ENCODE assay signal across 1 cellular context in the genomic region with DNA sequence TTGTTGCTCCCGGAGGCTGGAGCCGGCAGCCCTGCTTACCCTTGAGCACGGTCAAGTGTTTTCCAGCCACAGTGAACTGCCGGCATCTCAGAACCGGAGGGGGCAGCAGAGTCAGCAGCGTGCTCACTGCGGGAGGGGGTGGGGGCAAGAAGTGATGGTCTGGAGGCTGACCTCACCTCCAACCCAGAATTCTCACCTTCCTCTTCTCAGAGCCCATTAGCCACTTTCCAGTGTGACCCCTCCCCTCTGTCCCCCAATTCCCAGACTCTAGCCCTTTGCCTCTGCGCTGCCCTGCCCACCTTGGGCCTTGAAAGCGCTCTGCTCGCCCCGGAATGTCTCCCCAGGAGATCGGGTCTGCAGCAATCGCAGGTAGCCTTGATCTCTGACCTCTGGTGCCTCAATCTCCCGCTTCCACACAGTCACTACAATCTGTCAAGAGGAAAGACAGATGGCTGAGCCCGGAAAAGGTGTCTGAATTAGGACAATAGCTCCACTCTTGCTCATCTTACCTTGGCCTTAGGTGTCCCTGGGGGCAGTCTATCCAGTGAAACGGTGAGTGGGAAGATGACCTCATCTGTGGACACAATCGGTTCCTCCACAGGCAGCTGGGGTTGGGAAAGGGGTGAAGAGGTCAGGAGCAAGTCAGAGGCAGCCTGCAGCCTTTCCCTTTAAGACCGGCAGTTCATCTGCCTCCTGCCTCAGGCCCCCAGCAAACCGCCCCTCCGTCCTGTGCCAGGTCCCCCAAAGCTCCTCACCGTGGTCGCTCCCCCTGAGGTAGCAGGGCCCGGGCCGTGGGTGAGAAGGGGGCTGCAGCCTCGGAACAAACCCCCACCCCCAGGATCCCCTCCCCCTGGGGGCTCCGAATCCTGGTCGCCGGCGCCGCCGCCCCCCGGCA.
TF ChIP-seq lines count a peak whose summit lies in the region.

No MANE protein-coding gene starts in this region.

TF ChIP-seq in HepG2, 621 proteins besides CTCF, POLR2A, EP300 and RAD21 (continued from another document and continues in another):
- no peak for TF ChIP-seq ZBTB33 (CRISPR knock-in tag; IDR thresholded peaks at IDR 0.05)
- TF ChIP-seq, protein P1, sequence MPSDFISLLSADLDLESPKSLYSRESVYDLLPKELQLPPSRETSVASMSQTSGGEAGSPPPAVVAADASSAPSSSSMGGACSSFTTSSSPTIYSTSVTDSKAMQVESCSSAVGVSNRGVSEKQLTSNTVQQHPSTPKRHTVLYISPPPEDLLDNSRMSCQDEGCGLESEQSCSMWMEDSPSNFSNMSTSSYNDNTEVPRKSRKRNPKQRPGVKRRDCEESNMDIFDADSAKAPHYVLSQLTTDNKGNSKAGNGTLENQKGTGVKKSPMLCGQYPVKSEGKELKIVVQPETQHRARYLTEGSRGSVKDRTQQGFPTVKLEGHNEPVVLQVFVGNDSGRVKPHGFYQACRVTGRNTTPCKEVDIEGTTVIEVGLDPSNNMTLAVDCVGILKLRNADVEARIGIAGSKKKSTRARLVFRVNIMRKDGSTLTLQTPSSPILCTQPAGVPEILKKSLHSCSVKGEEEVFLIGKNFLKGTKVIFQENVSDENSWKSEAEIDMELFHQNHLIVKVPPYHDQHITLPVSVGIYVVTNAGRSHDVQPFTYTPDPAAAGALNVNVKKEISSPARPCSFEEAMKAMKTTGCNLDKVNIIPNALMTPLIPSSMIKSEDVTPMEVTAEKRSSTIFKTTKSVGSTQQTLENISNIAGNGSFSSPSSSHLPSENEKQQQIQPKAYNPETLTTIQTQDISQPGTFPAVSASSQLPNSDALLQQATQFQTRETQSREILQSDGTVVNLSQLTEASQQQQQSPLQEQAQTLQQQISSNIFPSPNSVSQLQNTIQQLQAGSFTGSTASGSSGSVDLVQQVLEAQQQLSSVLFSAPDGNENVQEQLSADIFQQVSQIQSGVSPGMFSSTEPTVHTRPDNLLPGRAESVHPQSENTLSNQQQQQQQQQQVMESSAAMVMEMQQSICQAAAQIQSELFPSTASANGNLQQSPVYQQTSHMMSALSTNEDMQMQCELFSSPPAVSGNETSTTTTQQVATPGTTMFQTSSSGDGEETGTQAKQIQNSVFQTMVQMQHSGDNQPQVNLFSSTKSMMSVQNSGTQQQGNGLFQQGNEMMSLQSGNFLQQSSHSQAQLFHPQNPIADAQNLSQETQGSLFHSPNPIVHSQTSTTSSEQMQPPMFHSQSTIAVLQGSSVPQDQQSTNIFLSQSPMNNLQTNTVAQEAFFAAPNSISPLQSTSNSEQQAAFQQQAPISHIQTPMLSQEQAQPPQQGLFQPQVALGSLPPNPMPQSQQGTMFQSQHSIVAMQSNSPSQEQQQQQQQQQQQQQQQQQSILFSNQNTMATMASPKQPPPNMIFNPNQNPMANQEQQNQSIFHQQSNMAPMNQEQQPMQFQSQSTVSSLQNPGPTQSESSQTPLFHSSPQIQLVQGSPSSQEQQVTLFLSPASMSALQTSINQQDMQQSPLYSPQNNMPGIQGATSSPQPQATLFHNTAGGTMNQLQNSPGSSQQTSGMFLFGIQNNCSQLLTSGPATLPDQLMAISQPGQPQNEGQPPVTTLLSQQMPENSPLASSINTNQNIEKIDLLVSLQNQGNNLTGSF (CRISPR knock-in tag; IDR thresholded peaks at IDR 0.05): no peak
- no peak for TF ChIP-seq SOX13 (IDR thresholded peaks at IDR 0.05)
- peak in 1 of 2 experiments; percentile 55; a peak in 1 of 4 replicates for TF ChIP-seq SOX13 (CRISPR knock-in tag; conservative IDR thresholded peaks at IDR 0.05 in 1 of 2, IDR thresholded peaks at IDR 0.05 in 1 of 2)
- no peak for TF ChIP-seq FOXA1 (IDR thresholded peaks at IDR 0.05)
- TF ChIP-seq FOXA1 (CRISPR knock-in tag; IDR thresholded peaks at IDR 0.05): peak; percentile 81
- no peak for TF ChIP-seq ZNF17 (CRISPR knock-in tag; IDR thresholded peaks at IDR 0.05)
- no peak for TF ChIP-seq CENPBD1 (CRISPR knock-in tag; IDR thresholded peaks at IDR 0.05; ENCODE audit: borderline replicate concordance, low read depth)
- TF ChIP-seq EHMT2 (IDR thresholded peaks at IDR 0.05; ENCODE audit: borderline replicate concordance, low read depth, low read length): no peak
- peak; percentile 74; the same call in 1 of the 2 replicates for TF ChIP-seq RXRB (CRISPR knock-in tag; IDR thresholded peaks at IDR 0.05; ENCODE audit: borderline replicate concordance)
- peak; percentile 28 for TF ChIP-seq HNF4A (CRISPR knock-in tag; IDR thresholded peaks at IDR 0.05)
- TF ChIP-seq GABPB1 (CRISPR knock-in tag; IDR thresholded peaks at IDR 0.05): no peak; the same call in 1 of the 2 replicates
- TF ChIP-seq, protein P2, sequence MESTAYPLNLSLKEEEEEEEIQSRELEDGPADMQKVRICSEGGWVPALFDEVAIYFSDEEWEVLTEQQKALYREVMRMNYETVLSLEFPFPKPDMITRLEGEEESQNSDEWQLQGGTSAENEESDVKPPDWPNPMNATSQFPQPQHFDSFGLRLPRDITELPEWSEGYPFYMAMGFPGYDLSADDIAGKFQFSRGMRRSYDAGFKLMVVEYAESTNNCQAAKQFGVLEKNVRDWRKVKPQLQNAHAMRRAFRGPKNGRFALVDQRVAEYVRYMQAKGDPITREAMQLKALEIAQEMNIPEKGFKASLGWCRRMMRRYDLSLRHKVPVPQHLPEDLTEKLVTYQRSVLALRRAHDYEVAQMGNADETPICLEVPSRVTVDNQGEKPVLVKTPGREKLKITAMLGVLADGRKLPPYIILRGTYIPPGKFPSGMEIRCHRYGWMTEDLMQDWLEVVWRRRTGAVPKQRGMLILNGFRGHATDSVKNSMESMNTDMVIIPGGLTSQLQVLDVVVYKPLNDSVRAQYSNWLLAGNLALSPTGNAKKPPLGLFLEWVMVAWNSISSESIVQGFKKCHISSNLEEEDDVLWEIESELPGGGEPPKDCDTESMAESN (CRISPR knock-in tag; conservative IDR thresholded peaks at IDR 0.05): 0 out of 2 replicates have a peak, but pooled peaks have one; percentile 2
- TF ChIP-seq ZBTB38 (CRISPR knock-in tag; IDR thresholded peaks at IDR 0.05): 0 out of 2 replicates have a peak, but pooled peaks have one; percentile 37
- TF ChIP-seq ZBTB14 (CRISPR knock-in tag; IDR thresholded peaks at IDR 0.05): no peak
- TF ChIP-seq ZNF326 (CRISPR knock-in tag; IDR thresholded peaks at IDR 0.05; ENCODE audit: borderline replicate concordance): no peak
- peak; percentile 43; the same call in 1 of the 2 replicates for TF ChIP-seq ZNF609 (CRISPR knock-in tag; IDR thresholded peaks at IDR 0.05; ENCODE audit: borderline replicate concordance)
- peak; percentile 77 for TF ChIP-seq PATZ1 (CRISPR knock-in tag; IDR thresholded peaks at IDR 0.05)
- TF ChIP-seq, protein P3, sequence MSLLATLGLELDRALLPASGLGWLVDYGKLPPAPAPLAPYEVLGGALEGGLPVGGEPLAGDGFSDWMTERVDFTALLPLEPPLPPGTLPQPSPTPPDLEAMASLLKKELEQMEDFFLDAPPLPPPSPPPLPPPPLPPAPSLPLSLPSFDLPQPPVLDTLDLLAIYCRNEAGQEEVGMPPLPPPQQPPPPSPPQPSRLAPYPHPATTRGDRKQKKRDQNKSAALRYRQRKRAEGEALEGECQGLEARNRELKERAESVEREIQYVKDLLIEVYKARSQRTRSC (CRISPR knock-in tag; IDR thresholded peaks at IDR 0.05; ENCODE audit: low read depth): no peak
- TF ChIP-seq HMGA1 (CRISPR knock-in tag; conservative IDR thresholded peaks at IDR 0.05): no peak
- TF ChIP-seq ZKSCAN5 (CRISPR knock-in tag; IDR thresholded peaks at IDR 0.05): no peak
- peak; percentile 23; the same call in 1 of the 2 replicates for TF ChIP-seq ZFX (CRISPR knock-in tag; IDR thresholded peaks at IDR 0.05; ENCODE audit: low read depth)
